Comparison of ENCODE assay signal across 16 cellular contexts in the genomic region with DNA sequence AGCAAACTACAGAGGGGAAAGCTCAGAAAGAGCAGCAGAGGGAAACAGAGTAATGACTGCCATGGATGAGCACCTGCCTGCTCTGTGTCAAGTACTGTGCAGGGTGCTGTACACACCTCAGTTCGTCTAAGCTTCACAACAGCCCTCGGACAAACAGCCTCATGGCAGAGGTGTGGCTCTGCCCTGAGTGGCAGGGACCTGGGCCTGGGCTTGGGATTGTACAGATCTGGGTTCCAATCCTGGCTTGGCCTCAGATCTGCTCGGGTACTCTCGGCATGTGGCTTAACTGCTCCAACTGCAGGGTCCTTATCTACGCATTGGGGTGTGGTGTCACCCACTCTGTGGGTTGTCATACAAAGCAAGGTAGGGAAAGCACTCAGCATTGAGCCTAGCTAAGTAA.
"Had no signal": no experiment of that assay in that cellular context is flagged by ENCODE, and none has a peak within 500 bp of the region (broad histone marks: within the 10 kb centered on the region; RNA-seq: fewer than 3 reads in every experiment).

No MANE protein-coding gene starts in this region.

- H3K27me3 Mint-ChIP-seq: activated naive CD4-positive, alpha-beta T cell treated with anti-CD3 and anti-CD28 coated beads, Interleukin-2, amount 50 U/mL, for 24 hours had no signal

- H3K27ac Mint-ChIP-seq: activated naive CD4-positive, alpha-beta T cell treated with anti-CD3 and anti-CD28 coated beads, Interleukin-2, amount 50 U/mL, for 24 hours; T-cell had no signal

- H3K9me3 Mint-ChIP-seq: activated naive CD4-positive, alpha-beta T cell treated with anti-CD3 and anti-CD28 coated beads, Interleukin-2, amount 50 U/mL, for 24 hours had no signal

- H3K27ac ChIP-seq: esophagus squamous epithelium, heart left ventricle, pancreas, thyroid gland, vagina, WERI-Rb-1 had no signal

- H3K4me3 ChIP-seq: dorsolateral prefrontal cortex, esophagus squamous epithelium, heart left ventricle, pancreas, thyroid gland, vagina had no signal

- H3K36me3 Mint-ChIP-seq: activated naive CD4-positive, alpha-beta T cell treated with anti-CD3 and anti-CD28 coated beads, Interleukin-2, amount 50 U/mL, for 24 hours; T-cell had no signal

- FAIRE-seq: islet of Langerhans, pancreas had no signal

- H3K4me3 Mint-ChIP-seq: activated naive CD4-positive, alpha-beta T cell treated with anti-CD3 and anti-CD28 coated beads, Interleukin-2, amount 50 U/mL, for 24 hours; neural crest cell; T-cell had no signal

- H3K9me3 ChIP-seq: pancreas, thyroid gland, vagina had no signal

- H3K27me3 ChIP-seq: dorsolateral prefrontal cortex, heart left ventricle, pancreas, thyroid gland, vagina had no signal

- H3K36me3 ChIP-seq: esophagus squamous epithelium, heart left ventricle, pancreas, thyroid gland, vagina, WERI-Rb-1 had no signal

- ATAC-seq: heart left ventricle, left ventricle myocardium superior had no signal

- H3K4me1 ChIP-seq: heart left ventricle, pancreas, thyroid gland, vagina had no signal

- DNase-seq: activated CD4-positive, alpha-beta T cell treated with anti-CD3 and anti-CD28 coated beads for 48 hours; activated CD8-positive, alpha-beta memory T cell treated with anti-CD3 and anti-CD28 coated beads for 24 hours; dorsolateral prefrontal cortex; esophagus squamous epithelium; foreskin melanocyte; heart left ventricle; left ventricle myocardium superior; stimulated activated CD4-positive, alpha-beta T cell treated with anti-CD3 and anti-CD28 coated beads, Interleukin-15, amount 100 ng/mL, for 24 hours; T-cell; thyroid gland; WERI-Rb-1 had no signal
